In genomic region chr5:38796000-38796738, GRCh38 we compare ENCODE assay signal across 15 cellular contexts. TPM values are rescaled to one million over a fixed set of nuclear protein-coding genes. Genes with fewer than 3 reads are reported as not detected.
DNase-seq lines count a peak whose midpoint lies in the region; ATAC-seq, FAIRE-seq and TF ChIP-seq lines count a peak whose summit lies in the region.
"Had no signal": no experiment of that assay in that cellular context is flagged by ENCODE, and none has a peak within 500 bp of the region (broad histone marks: within the 10 kb centered on the region; RNA-seq: fewer than 3 reads in every experiment).

No MANE protein-coding gene starts in this region.

- POLR2A ChIA-PET in HepG2 (lab: Yijun Ruan, JAX), result no interaction called here

- no peak for FAIRE-seq in HepG2 (lab: Jason Lieb, UNC)
- FAIRE-seq: frontal cortex, H54 had no signal

- no peak for TF ChIP-seq RAD21 in HepG2 (CRISPR knock-in tag; IDR thresholded peaks at IDR 0.05)

- H3K27me3 ChIP-seq in esophagus squamous epithelium, result no peaks in the 10 kb centered on the region
- no peaks in the 10 kb centered on the region for H3K27me3 ChIP-seq in suprapubic skin
- peaks cover 0 to 10% of the 10 kb centered on the region in 2 experiments; a peak in 1 of 5 replicates for H3K27me3 ChIP-seq in HepG2 (ENCODE audit: control insufficient read depth in 1 of 2, insufficient read depth in 2 of 2, low read length in 2 of 2)
- H3K27me3 ChIP-seq in WERI-Rb-1 (ENCODE audit: insufficient read depth, low read depth, severe bottlenecking), result no peaks in the 10 kb centered on the region

- in situ Hi-C loops in HepG2 (cut with HindIII; ENCODE audit: extremely low pct_ligation_motif_present, low pct_unique_long_range_greater_than_20kb), result no loop called here

- TF ChIP-seq CTCF in esophagus squamous epithelium (IDR thresholded peaks at IDR 0.05) (no peak), suprapubic skin (IDR thresholded peaks at IDR 0.05) (no peak), HepG2 (CRISPR knock-in tag; IDR thresholded peaks at IDR 0.05) (no peak), WERI-Rb-1 (IDR thresholded peaks at IDR 0.05; ENCODE audit: low read depth, low read length) (no peak)

- no TSS peak for BruUV-seq in HepG2 (replicated peaks; lab: Mats Ljungman, UMichigan)

- no peak for TF ChIP-seq EP300 in suprapubic skin (IDR thresholded peaks at IDR 0.05)
- no peak for TF ChIP-seq EP300 in HepG2 (IDR thresholded peaks at IDR 0.05; ENCODE audit: low read depth in 2 of 2, low read length in 2 of 2)
- no peak for TF ChIP-seq EP300 in HepG2 (CRISPR knock-in tag; IDR thresholded peaks at IDR 0.05; ENCODE audit: borderline replicate concordance)

- no peak overlapping the region for H2AFZ ChIP-seq in HepG2 (ENCODE audit: low read length)

- no peaks in the 10 kb centered on the region for H4K20me1 ChIP-seq in HepG2 (ENCODE audit: insufficient read depth, low read length)

- intact Hi-C loops in esophagus squamous epithelium (cut with DNase I) (no loop called here), HepG2 (cut with micrococcal nuclease; ENCODE audit: unreplicated experiment) (no loop called here)

- H3K36me3 ChIP-seq in esophagus squamous epithelium (no peaks in the 10 kb centered on the region), suprapubic skin (no peaks in the 10 kb centered on the region), HepG2 (replicated peaks in 1 of 2; ENCODE audit: control insufficient read depth in 1 of 2, insufficient read depth in 2 of 2, low read length in 2 of 2) (no peaks in the 10 kb centered on the region), WERI-Rb-1 (no peaks in the 10 kb centered on the region)

- H3K4me1 ChIP-seq in esophagus squamous epithelium (peaks cover 2 to 16% (median 8%) of the 10 kb centered on the region in 3 donors), suprapubic skin (peaks cover 26% of the 10 kb centered on the region), HepG2 (ENCODE audit: insufficient read depth, low read length) (no peaks in the 10 kb centered on the region)

- no peaks in the 10 kb centered on the region for H3K79me2 ChIP-seq in HepG2 (ENCODE audit: insufficient read depth, low read length)

- H3K27ac ChIP-seq in esophagus squamous epithelium, result peak overlapping the region in 3 of 4 donors; percentile 71 to 73 (median 71)
- peak overlapping the region; percentile 62 for H3K27ac ChIP-seq in suprapubic skin
- H3K27ac ChIP-seq in HepG2 (ENCODE audit: extremely low read length, insufficient read depth, low read length), result no peak overlapping the region
- H3K27ac ChIP-seq in WERI-Rb-1, result no peak overlapping the region

- no peak overlapping the region for H3K9ac ChIP-seq in HepG2 (ENCODE audit: insufficient read depth, low read depth, low read length)

- peak; percentile 46 for DNase-seq in M059J (ENCODE audit: low read depth)
- DNase-seq in esophagus squamous epithelium (lab: John Stamatoyannopoulos, UW), result no peak
- peak; percentile 74 for DNase-seq in medulla oblongata (ENCODE audit: extremely low spot score)
- peak; percentile 71 to 87 for DNase-seq in suprapubic skin (ENCODE audit: low spot score in 2 of 2)
- DNase-seq in HepG2 (ENCODE audit: low spot score), result no peak
- no peak for DNase-seq in WERI-Rb-1
- no peak for DNase-seq in NCI-H1436 (lab: John Stamatoyannopoulos, UW)
- DNase-seq: activated naive CD4-positive, alpha-beta T cell treated with anti-CD3 and anti-CD28 coated beads, Interleukin-2, amount 10 ng/mL, durations not matched to agents 7 days and 5 days; cortex of kidney; DND-41; kidney glomerular epithelial cell had no signal

- no peak for TF ChIP-seq POLR2A in esophagus squamous epithelium (IDR thresholded peaks at IDR 0.05)
- TF ChIP-seq POLR2A in suprapubic skin (IDR thresholded peaks at IDR 0.05), result no peak
- TF ChIP-seq POLR2A in HepG2 (IDR thresholded peaks at IDR 0.05; ENCODE audit: insufficient read depth in 1 of 2, low read depth in 2 of 2, low read length in 2 of 2), result no peak

- H3K9me3 ChIP-seq in esophagus squamous epithelium, result no peaks in the 10 kb centered on the region
- no peaks in the 10 kb centered on the region for H3K9me3 ChIP-seq in suprapubic skin
- H3K9me3 ChIP-seq in HepG2 (ENCODE audit: low read length), result no peaks in the 10 kb centered on the region
- H3K9me3 ChIP-seq in WERI-Rb-1 (ENCODE audit: severe bottlenecking), result no peaks in the 10 kb centered on the region

- H3K4me2 ChIP-seq in HepG2 (ENCODE audit: low read depth, low read length), result no peak overlapping the region

- CTCF ChIA-PET in HepG2 (lab: Yijun Ruan, JAX; ENCODE audit: low intra/inter-chr PET ratio, low total read pairs), result no interaction called here

- WGBS in esophagus squamous epithelium, 2 donors, result 30 to 42% methylated on average over 6 of the region's 6 CpGs
- WGBS in suprapubic skin, result 32% methylated on average over 6 of the region's 6 CpGs
- WGBS in HepG2 (ENCODE audit: low lambda C conversion rate), result 26% methylated on average over 6 of the region's 6 CpGs

- H3K4me3 ChIP-seq in esophagus squamous epithelium, result no peak overlapping the region
- no peak overlapping the region for H3K4me3 ChIP-seq in suprapubic skin
- H3K4me3 ChIP-seq in HepG2 (replicated peaks in 1 of 3; ENCODE audit: insufficient read depth in 1 of 3, low read depth in 2 of 3, low read length in 3 of 3), result no peak overlapping the region
- no peak overlapping the region for H3K4me3 ChIP-seq in WERI-Rb-1 (ENCODE audit: low read depth, low read length)

- ATAC-seq in HepG2, result no peak
- ATAC-seq in HG03097 (IDR thresholded peaks at IDR 0.05; ENCODE audit: low FRiP score, unreplicated experiment), result no peak

TF ChIP-seq in HepG2, 621 proteins besides CTCF, POLR2A, EP300 and RAD21 (continues in another document):
- no peak for TF ChIP-seq ZSCAN20 (CRISPR knock-in tag; IDR thresholded peaks at IDR 0.05; ENCODE audit: borderline replicate concordance)
- no peak for TF ChIP-seq ZNF772 (CRISPR knock-in tag; IDR thresholded peaks at IDR 0.05)
- no peak for TF ChIP-seq ZNF891 (CRISPR knock-in tag; IDR thresholded peaks at IDR 0.05)
- no peak for TF ChIP-seq RELA (CRISPR knock-in tag; IDR thresholded peaks at IDR 0.05)
- TF ChIP-seq ZNF75D (CRISPR knock-in tag; IDR thresholded peaks at IDR 0.05; ENCODE audit: borderline replicate concordance), result no peak
- no peak for TF ChIP-seq RFX5 (IDR thresholded peaks at IDR 0.05; ENCODE audit: low read depth, low read length)
- TF ChIP-seq ZNF740 (CRISPR knock-in tag; IDR thresholded peaks at IDR 0.05), result no peak
- TF ChIP-seq GTF2F1 (IDR thresholded peaks at IDR 0.05; ENCODE audit: low read length), result no peak
- no peak for TF ChIP-seq NKX3-1 (CRISPR knock-in tag; IDR thresholded peaks at IDR 0.05)
- TF ChIP-seq BHLHE40 (IDR thresholded peaks at IDR 0.05; ENCODE audit: low read length), result no peak
- no peak for TF ChIP-seq ZNF414 (CRISPR knock-in tag; IDR thresholded peaks at IDR 0.05)
- no peak for TF ChIP-seq ATF3 (CRISPR knock-in tag; IDR thresholded peaks at IDR 0.05)

RNA-seq across cellular contexts. Expression of gene OSMR, which starts 49.6 kb away (rescaled TPM):
- 7.7 and 21.3 TPM in 2 replicates for total RNA-seq in M059J (2014; rRNA removed; shearing (Covaris generic))
- 10 to 100 TPM in 3 of 4 donors, 1 to 10 TPM in 1; 9.2 to 40.2 (median 26.8) TPM for total RNA-seq in esophagus squamous epithelium
- 10 to 100 TPM; 20.0 to 44.3 (median 22.0) TPM for total RNA-seq in suprapubic skin
- total RNA-seq in HepG2 (2016; rRNA removed; fragmentation: Illumina TruSeq; extraction: Trizol), result 14.2 and 21.3 TPM in 2 replicates
- 1.8 and 2.9 TPM in 2 replicates for total RNA-seq in HepG2 (2016; cell fraction: cytosol; rRNA removed; fragmentation: Illumina TruSeq; extraction: Trizol; ENCODE audit: low read depth)
- total RNA-seq in HepG2 (2016; cell fraction: insoluble cytoplasmic fraction; rRNA removed; fragmentation: Illumina TruSeq; extraction: Trizol), result 12.5 and 19.4 TPM in 2 replicates
- total RNA-seq in HepG2 (2016; cell fraction: membrane; rRNA removed; fragmentation: Illumina TruSeq; extraction: Trizol), result 6.1 and 7.5 TPM in 2 replicates
- 50.3 and 60.9 TPM in 2 replicates for total RNA-seq in HepG2 (2016; cell fraction: nucleus; rRNA removed; fragmentation: Illumina TruSeq; extraction: Trizol)
- 86.5 and 94.3 TPM in 2 replicates for polyA plus RNA-seq in HepG2 (2011; rRNA removed)
- polyA plus RNA-seq in HepG2 (2011; cell fraction: cytosol; rRNA removed), result 44.8 and 76.5 TPM in 2 replicates
- 95.6 and 101 TPM in 2 replicates for polyA plus RNA-seq in HepG2 (2011; cell fraction: nucleus; rRNA removed)
- polyA plus RNA-seq in HepG2 (2012), result 29.4 and 71.4 TPM in 2 replicates
- polyA plus RNA-seq in HepG2 (2016; cell fraction: cytosol; fragmentation: Illumina TruSeq; extraction: Trizol; ENCODE audit: low read depth), result 1.2 and 1.3 TPM in 2 replicates
- 11.5 and 13.4 TPM in 2 replicates for polyA plus RNA-seq in HepG2 (2016; cell fraction: insoluble cytoplasmic fraction; fragmentation: Illumina TruSeq; extraction: Trizol; ENCODE audit: low read depth)
- 2.3 and 3.0 TPM in 2 replicates for polyA plus RNA-seq in HepG2 (2016; cell fraction: membrane; fragmentation: Illumina TruSeq; extraction: Trizol; ENCODE audit: low read depth)
- 43.2 and 48.3 TPM in 2 replicates for polyA plus RNA-seq in HepG2 (2016; cell fraction: nucleus; fragmentation: Illumina TruSeq; extraction: Trizol; ENCODE audit: insufficient read depth, low read depth)
- 24.4 and 91.8 TPM in 2 replicates for polyA minus RNA-seq in HepG2 (2011; rRNA and poly(A)+ RNA removed; ENCODE audit: low replicate concordance)
- polyA minus RNA-seq in HepG2 (2011; cell fraction: cytosol; rRNA and poly(A)+ RNA removed), result 75.8 and 111 TPM in 2 replicates
- 316 and 318 TPM in 2 replicates for polyA minus RNA-seq in HepG2 (2011; cell fraction: nucleus; rRNA and poly(A)+ RNA removed)
- total RNA-seq: activated CD8-positive, alpha-beta memory T cell treated with anti-CD3 and anti-CD28 coated beads for 36 hours had no signal

Comparison
In these comparisons a context has a peak if more than half of its experiments do, and no peak if none do; other contexts are left out.
1. DNase-seq: peak in M059J (single experiment), medulla oblongata (single experiment) and suprapubic skin (2 of 2); none in esophagus squamous epithelium (single experiment), HepG2 (single experiment), WERI-Rb-1 (single experiment) and NCI-H1436 (single experiment).
2. H3K27ac ChIP-seq: peak in esophagus squamous epithelium (3 of 4) and suprapubic skin (single experiment); none in HepG2 (single experiment) and WERI-Rb-1 (single experiment).